Comparison of ENCODE assay signal across 16 cellular contexts in the genomic region with DNA sequence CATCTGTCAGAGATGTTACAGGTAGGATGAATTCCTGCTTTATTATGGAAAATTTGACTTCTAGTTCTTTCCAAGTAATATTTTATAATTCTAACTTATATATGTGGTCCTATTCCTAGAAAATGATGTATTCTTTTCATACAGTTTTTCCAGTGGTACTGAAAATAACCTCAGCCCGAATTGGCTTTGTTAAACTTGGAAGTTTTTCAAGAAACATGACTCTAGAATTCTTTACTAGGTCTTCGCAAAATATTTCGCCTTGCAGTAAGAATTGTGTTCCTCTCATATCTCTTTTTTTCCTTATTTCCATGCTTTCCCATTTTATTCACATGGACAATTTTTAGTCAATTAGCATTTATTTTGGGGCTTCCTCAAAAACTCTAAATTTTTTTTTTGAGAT.
"Had no signal": no experiment of that assay in that cellular context is flagged by ENCODE, and none has a peak within 500 bp of the region (broad histone marks: within the 10 kb centered on the region; RNA-seq: fewer than 3 reads in every experiment).

No MANE protein-coding gene starts in this region.

- H3K4me3 Mint-ChIP-seq: activated B cell treated with CpG ODN at 0.5 μM for 24 hours; immature natural killer cell; stimulated activated naive CD8-positive, alpha-beta T cell treated with anti-CD3 and anti-CD28 coated beads, Interleukin-15, amount 100 ng/mL, for 72 hours had no signal

- H3K4me3 ChIP-seq: lower lobe of right lung, prostate gland, spleen had no signal

- H3K36me3 Mint-ChIP-seq: immature natural killer cell had no signal

- DNase-seq: activated B cell treated with CpG ODN at 0.5 μM for 24 hours; activated CD4-positive, alpha-beta T cell treated with anti-CD3 and anti-CD28 coated beads for 48 hours; activated CD8-positive, alpha-beta memory T cell treated with anti-CD3 and anti-CD28 coated beads, Interleukin-2, amount 50 U/mL, for 48 hours; activated naive CD4-positive, alpha-beta T cell; caudate nucleus; cortex of kidney; effector CD8-positive, alpha-beta T cell; foreskin fibroblast; head of caudate nucleus; immature natural killer cell; lower lobe of right lung; stimulated activated naive CD8-positive, alpha-beta T cell treated with anti-CD3 and anti-CD28 coated beads, Interleukin-15, amount 100 ng/mL, for 72 hours; SW 1271 had no signal

- H3K9me3 Mint-ChIP-seq: activated B cell treated with CpG ODN at 0.5 μM for 24 hours; immature natural killer cell; stimulated activated naive CD8-positive, alpha-beta T cell treated with anti-CD3 and anti-CD28 coated beads, Interleukin-15, amount 100 ng/mL, for 72 hours had no signal

- H3K27ac Mint-ChIP-seq: activated B cell treated with CpG ODN at 0.5 μM for 24 hours; immature natural killer cell; stimulated activated naive CD8-positive, alpha-beta T cell treated with anti-CD3 and anti-CD28 coated beads, Interleukin-15, amount 100 ng/mL, for 72 hours had no signal

- H3K27me3 Mint-ChIP-seq: activated B cell treated with CpG ODN at 0.5 μM for 24 hours; stimulated activated naive CD8-positive, alpha-beta T cell treated with anti-CD3 and anti-CD28 coated beads, Interleukin-15, amount 100 ng/mL, for 72 hours had no signal

- H3K4me1 Mint-ChIP-seq: activated B cell treated with CpG ODN at 0.5 μM for 24 hours; immature natural killer cell; stimulated activated naive CD8-positive, alpha-beta T cell treated with anti-CD3 and anti-CD28 coated beads, Interleukin-15, amount 100 ng/mL, for 72 hours had no signal

- ATAC-seq: lower lobe of right lung; sciatic nerve; stimulated activated naive CD8-positive, alpha-beta T cell treated with anti-CD3 and anti-CD28 coated beads, Interleukin-15, amount 100 ng/mL, for 72 hours had no signal
